Comparison of ENCODE assay signal across 1 cellular context in genomic region chr2:65130440-65131175, GRCh38.
TF ChIP-seq lines count a peak whose summit lies in the region.

No MANE protein-coding gene starts in this region.

TF ChIP-seq in K562, 482 proteins besides CTCF, POLR2A, EP300 and RAD21 (continued from another document and continues in another):
- TF ChIP-seq E4F1 (CRISPR knock-in tag; IDR thresholded peaks at IDR 0.05; ENCODE audit: borderline replicate concordance) (no peak), ILF3 (IDR thresholded peaks at IDR 0.05; ENCODE audit: borderline replicate concordance) (no peak), ZNF561 (CRISPR knock-in tag; conservative IDR thresholded peaks at IDR 0.05) (no peak), ARID3B (CRISPR knock-in tag; IDR thresholded peaks at IDR 0.05; ENCODE audit: borderline replicate concordance) (no peak), ZC3H4 (CRISPR knock-in tag; IDR thresholded peaks at IDR 0.05; ENCODE audit: borderline replicate concordance) (peak; percentile 59; the same call in 1 of the 2 replicates), CBFA2T3 (IDR thresholded peaks at IDR 0.05) (no peak), U2AF1 (optimal IDR thresholded peaks at IDR 0.05; ENCODE audit: low read depth, low read length) (no peak), SNAPC5 (CRISPR knock-in tag; IDR thresholded peaks at IDR 0.05) (no peak), TGIF2 (CRISPR knock-in tag; IDR thresholded peaks at IDR 0.05) (no peak), POLR2H (tag; IDR thresholded peaks at IDR 0.05; ENCODE audit: low read depth) (peak; percentile 64; the same call in 1 of the 2 replicates), ZNF699 (CRISPR knock-in tag; IDR thresholded peaks at IDR 0.05; ENCODE audit: insufficient replicate concordance) (no peak), KAT7 (CRISPR knock-in tag; IDR thresholded peaks at IDR 0.05; ENCODE audit: borderline replicate concordance) (no peak), MBD1 (CRISPR knock-in tag; IDR thresholded peaks at IDR 0.05) (no peak), CBX1 (IDR thresholded peaks at IDR 0.05; ENCODE audit: low read depth) (no peak), SFPQ (IDR thresholded peaks at IDR 0.05; ENCODE audit: low read depth, low read length) (no peak), VEZF1 (CRISPR knock-in tag; IDR thresholded peaks at IDR 0.05) (peak; percentile 92), SAP30 (IDR thresholded peaks at IDR 0.05; ENCODE audit: borderline replicate concordance, insufficient read depth, low read depth, low read length, poor library complexity, severe bottlenecking) (peak; percentile 15), FOS (IDR thresholded peaks at IDR 0.05; ENCODE audit: extremely low read depth, insufficient read length) (no peak), MAX (CRISPR knock-in tag; IDR thresholded peaks at IDR 0.05) (no peak; the same call in 1 of the 2 replicates), PHTF2 (CRISPR knock-in tag; IDR thresholded peaks at IDR 0.05) (no peak), KLF16 (IDR thresholded peaks at IDR 0.05) (no peak), MGA (IDR thresholded peaks at IDR 0.05) (no peak), KAT2B (IDR thresholded peaks at IDR 0.05; ENCODE audit: low read depth, low read length) (no peak), EGR1 (conservative IDR thresholded peaks at IDR 0.05) (peak; percentile 77), ZNF512 (tag; IDR thresholded peaks at IDR 0.05) (no peak), ZBTB1 (CRISPR knock-in tag; IDR thresholded peaks at IDR 0.05; ENCODE audit: borderline replicate concordance, low read depth) (no peak), KDM4B (IDR thresholded peaks at IDR 0.05; ENCODE audit: borderline replicate concordance in 2 of 2, low read depth in 1 of 2) (no peak)
